In the genomic region with DNA sequence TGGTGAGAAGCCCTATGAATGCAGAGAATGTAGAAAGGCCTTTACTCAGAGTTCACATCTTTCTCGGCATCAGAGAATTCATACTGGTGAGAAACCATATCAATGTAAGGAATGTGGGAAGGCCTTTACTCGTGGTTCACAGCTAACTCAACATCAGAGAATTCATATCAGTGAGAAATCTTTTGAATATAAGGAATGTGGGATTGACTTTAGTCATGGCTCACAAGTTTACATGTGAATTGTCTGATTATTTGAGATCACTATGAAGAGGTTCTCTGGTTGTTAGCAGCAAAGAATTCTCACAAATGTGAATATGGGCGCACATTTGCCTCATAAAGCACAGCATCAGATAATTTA, we compare ENCODE assay signal across 17 cellular contexts. TPM values are rescaled to one million over a fixed set of nuclear protein-coding genes. Genes with fewer than 3 reads are reported as not detected.
DNase-seq lines count a peak whose midpoint lies in the region; ATAC-seq, FAIRE-seq and TF ChIP-seq lines count a peak whose summit lies in the region.
"Had no signal": no experiment of that assay in that cellular context is flagged by ENCODE, and none has a peak within 500 bp of the region (broad histone marks: within the 10 kb centered on the region; RNA-seq: fewer than 3 reads in every experiment).

No MANE protein-coding gene starts in this region.

- H2AFZ ChIP-seq in PC-9 (no peak overlapping the region), smooth muscle cell (ENCODE audit: low read depth) (no peak overlapping the region)

- H3K4me3 ChIP-seq in CD8-positive, alpha-beta memory T cell (ENCODE audit: low read length) = peak overlapping the region; percentile 6
- H3K4me3 ChIP-seq in PC-9 (peak overlapping the region; percentile 19; the same call in 1 of the 2 replicates), kidney (ENCODE audit: low read length in 2 of 2) (peak overlapping the region; percentile 2 to 16), smooth muscle cell (peak overlapping the region; percentile 10)
- H3K4me3 ChIP-seq: HAP-1, Peyer's patch had no signal

- H3K9me3 Mint-ChIP-seq in CD8-positive, alpha-beta memory T cell = peaks cover 54 to 100% (median 99%) of the 10 kb centered on the region in 5 donors

- CTCF ChIA-PET in CD8-positive, alpha-beta memory T cell (lab: Charles Lee) = no interaction called here
- CTCF ChIA-PET in PC-9 (lab: Charles Lee) = no interaction called here

- ATAC-seq in HG03095 (IDR thresholded peaks at IDR 0.05; ENCODE audit: unreplicated experiment) = no peak
- ATAC-seq in foreskin keratinocyte = no peak
- ATAC-seq: Right ventricle myocardium inferior had no signal

- peaks cover 14% of the 10 kb centered on the region for H3K36me3 ChIP-seq in CD8-positive, alpha-beta memory T cell (ENCODE audit: insufficient read depth, low read length)
- H3K36me3 ChIP-seq in PC-9 (ENCODE audit: low read depth) = peaks cover 18% of the 10 kb centered on the region
- peaks cover 18 to 38% of the 10 kb centered on the region in 2 donors for H3K36me3 ChIP-seq in kidney (ENCODE audit: control insufficient read depth in 1 of 2, insufficient read depth in 2 of 2, low read length in 2 of 2)
- peaks cover 52% of the 10 kb centered on the region for H3K36me3 ChIP-seq in smooth muscle cell (ENCODE audit: low read depth)

- H3K4me1 Mint-ChIP-seq in CD8-positive, alpha-beta memory T cell = no peaks in the 10 kb centered on the region

- no TSS peak for BruUV-seq in PC-9 (replicated peaks; lab: Mats Ljungman, UMichigan)

- H3K79me2 ChIP-seq in PC-9 (ENCODE audit: low read depth) = no peaks in the 10 kb centered on the region
- H3K79me2 ChIP-seq in smooth muscle cell (ENCODE audit: low read depth) = no peaks in the 10 kb centered on the region

- 93% methylated on average over 3 of the region's 3 CpGs for WGBS in smooth muscle cell (ENCODE audit: low lambda C conversion rate)

- no peak overlapping the region for H3K9ac ChIP-seq in kidney (ENCODE audit: low read length in 2 of 2)
- no peak overlapping the region for H3K9ac ChIP-seq in smooth muscle cell (ENCODE audit: low read depth)

- peaks cover 87% of the 10 kb centered on the region for H3K9me3 ChIP-seq in CD8-positive, alpha-beta memory T cell (ENCODE audit: low read length)
- peaks cover 94% of the 10 kb centered on the region for H3K9me3 ChIP-seq in PC-9 (ENCODE audit: insufficient read depth, low read depth)
- peaks cover 82 to 97% of the 10 kb centered on the region in 2 donors for H3K9me3 ChIP-seq in kidney (ENCODE audit: control insufficient read depth in 1 of 2, low read length in 2 of 2)
- peaks cover 90% of the 10 kb centered on the region for H3K9me3 ChIP-seq in smooth muscle cell (replicated peaks; ENCODE audit: low read depth)

- H3K4me3 Mint-ChIP-seq in CD8-positive, alpha-beta memory T cell = no peak overlapping the region

- H3K4me1 ChIP-seq in CD8-positive, alpha-beta memory T cell (ENCODE audit: insufficient read depth, low read length) = no peaks in the 10 kb centered on the region
- H3K4me1 ChIP-seq in PC-9 (replicated peaks; ENCODE audit: insufficient read depth) (no peaks in the 10 kb centered on the region), kidney (ENCODE audit: control insufficient read depth in 1 of 2, insufficient read depth in 1 of 2, low read depth in 1 of 2, low read length in 2 of 2) (no peaks in the 10 kb centered on the region), smooth muscle cell (ENCODE audit: low read depth) (no peaks in the 10 kb centered on the region), foreskin keratinocyte (no peaks in the 10 kb centered on the region)
- H3K4me1 ChIP-seq: HAP-1, Peyer's patch had no signal

- no peaks in the 10 kb centered on the region for H3K27me3 Mint-ChIP-seq in CD8-positive, alpha-beta memory T cell

- FAIRE-seq in kidney (lab: Jason Lieb, UNC) = no peak

- no peak for TF ChIP-seq CTCF in PC-9 (conservative IDR thresholded peaks at IDR 0.05)
- no peak for TF ChIP-seq CTCF in kidney (IDR thresholded peaks at IDR 0.05; ENCODE audit: borderline replicate concordance, extremely low read depth, insufficient read depth)
- TF ChIP-seq CTCF in smooth muscle cell (IDR thresholded peaks at IDR 0.05; ENCODE audit: borderline replicate concordance, insufficient read depth, poor library complexity, severe bottlenecking) = no peak
- TF ChIP-seq CTCF in foreskin keratinocyte (conservative IDR thresholded peaks at IDR 0.05) = no peak

- peaks cover 20% of the 10 kb centered on the region; the same call in 1 of the 2 replicates for H3F3A ChIP-seq in PC-9 (ENCODE audit: insufficient read depth, low read depth)
- H3F3A ChIP-seq in smooth muscle cell (ENCODE audit: low read depth) = no peaks in the 10 kb centered on the region

- POLR2A ChIA-PET in CD8-positive, alpha-beta memory T cell (lab: Charles Lee) = no interaction called here
- POLR2A ChIA-PET in PC-9 (lab: Charles Lee; ENCODE audit: unreplicated experiment) = no interaction called here

- DNase-seq in CD8-positive, alpha-beta memory T cell = no peak
- DNase-seq in PC-9 = no peak
- DNase-seq in kidney = no peak
- DNase-seq in smooth muscle cell (lab: John Stamatoyannopoulos, UW; ENCODE audit: unreplicated experiment) = no peak
- no peak for DNase-seq in GM19238 (ENCODE audit: insufficient read length, low spot score)
- no peak for DNase-seq in foreskin keratinocyte
- DNase-seq: Karpas-422, MM.1S, NCI-H1092 treated with DMSO at 0.1 percent for 48 hours, NCI-H1694, NCI-H2107, NCI-H2227 treated with DMSO at 0.1 percent for 48 hours, NCI-H524 treated with DMSO at 0.1 percent for 48 hours, Peyer's patch had no signal

- intact Hi-C loops in PC-9 (cut with micrococcal nuclease; ENCODE audit: unreplicated experiment) (no loop called here), kidney (cut with DNase I) (no loop called here)

- H3K36me3 Mint-ChIP-seq in CD8-positive, alpha-beta memory T cell = peaks cover 23 to 77% (median 75%) of the 10 kb centered on the region in 3 donors

- no peaks in the 10 kb centered on the region for H3K27me3 ChIP-seq in CD8-positive, alpha-beta memory T cell (ENCODE audit: insufficient read depth, low read length, poor library complexity, severe bottlenecking)
- H3K27me3 ChIP-seq in PC-9 (ENCODE audit: insufficient read depth, low read depth) = no peaks in the 10 kb centered on the region
- H3K27me3 ChIP-seq in smooth muscle cell (ENCODE audit: low read depth) = no peaks in the 10 kb centered on the region
- no peaks in the 10 kb centered on the region for H3K27me3 ChIP-seq in foreskin keratinocyte
- H3K27me3 ChIP-seq: Peyer's patch had no signal

- H3K4me2 ChIP-seq in PC-9 = no peak overlapping the region
- no peak overlapping the region for H3K4me2 ChIP-seq in smooth muscle cell

- no peak overlapping the region for H3K27ac ChIP-seq in CD8-positive, alpha-beta memory T cell (ENCODE audit: low read depth, low read length)
- H3K27ac ChIP-seq in PC-9 = no peak overlapping the region
- no peak overlapping the region for H3K27ac ChIP-seq in kidney (ENCODE audit: low read depth in 2 of 2, low read length in 2 of 2)
- H3K27ac ChIP-seq in smooth muscle cell (ENCODE audit: low read depth) = no peak overlapping the region
- H3K27ac ChIP-seq in foreskin keratinocyte = no peak overlapping the region
- H3K27ac ChIP-seq: Peyer's patch had no signal

- no peak overlapping the region for H3K27ac Mint-ChIP-seq in CD8-positive, alpha-beta memory T cell

- H3K9me2 ChIP-seq in PC-9 (ENCODE audit: insufficient read depth) = no peaks in the 10 kb centered on the region

- H4K20me1 ChIP-seq in PC-9 (ENCODE audit: insufficient read depth) = no peaks in the 10 kb centered on the region
- no peaks in the 10 kb centered on the region for H4K20me1 ChIP-seq in smooth muscle cell (ENCODE audit: low read depth)

RNA-seq across cellular contexts. Expression of gene ZNF585A, which starts 43.7 kb away (rescaled TPM):
- 10 to 100 TPM in 1 of 2 experiments, 1 to 10 TPM in 1; 9.5 to 10.9 TPM for total RNA-seq in CD8-positive, alpha-beta memory T cell
- 52.7 TPM for polyA plus RNA-seq in CD8-positive, alpha-beta memory T cell
- total RNA-seq in PC-9 (2021) (9.9 and 13.8 TPM in 2 replicates), kidney (10.2 TPM), smooth muscle cell (7.6 and 19.8 TPM in 2 replicates), foreskin keratinocyte (7.2 and 10.0 TPM in 2 replicates)
- polyA plus RNA-seq in kidney (ENCODE audit: insufficient read depth, low read depth, low replicate concordance) (25.8 TPM), smooth muscle cell (12.2 and 17.4 TPM in 2 replicates), foreskin keratinocyte (9.4 and 10.0 TPM in 2 replicates)

RNA-seq across cellular contexts. Expression of gene ZNF420, which starts 50.6 kb away (rescaled TPM):
- 10 to 100 TPM; 15.6 to 19.2 TPM for total RNA-seq in CD8-positive, alpha-beta memory T cell
- polyA plus RNA-seq in CD8-positive, alpha-beta memory T cell = 24.7 TPM
- total RNA-seq in PC-9 (2021) = 4.7 and 8.7 TPM in 2 replicates
- 11.9 TPM for total RNA-seq in kidney
- 5.9 TPM for polyA plus RNA-seq in kidney (ENCODE audit: insufficient read depth, low read depth, low replicate concordance)
- 2.4 and 11.0 TPM in 2 replicates for total RNA-seq in smooth muscle cell
- 3.2 and 4.9 TPM in 2 replicates for polyA plus RNA-seq in smooth muscle cell
- 3.7 and 4.7 TPM in 2 replicates for total RNA-seq in foreskin keratinocyte
- 1.4 and 1.7 TPM in 2 replicates for polyA plus RNA-seq in foreskin keratinocyte
